In genomic region chr2:215484570-215484969, GRCh38 we compare ENCODE assay signal across 35 cellular contexts. TPM values are rescaled to one million over a fixed set of nuclear protein-coding genes. Genes with fewer than 3 reads are reported as not detected.
"Had no signal": no experiment of that assay in that cellular context is flagged by ENCODE, and none has a peak within 500 bp of the region (broad histone marks: within the 10 kb centered on the region; RNA-seq: fewer than 3 reads in every experiment).

No MANE protein-coding gene starts in this region.

- H3K9me3 ChIP-seq: adrenal gland had no signal

- H3K4me1 Mint-ChIP-seq: activated B cell treated with CpG ODN at 0.5 μM for 24 hours; activated CD4-positive, alpha-beta T cell treated with anti-CD3 and anti-CD28 coated beads, Interleukin-2, amount 10 ng/mL, durations not matched to agents 24 days and 14 days; activated naive CD8-positive, alpha-beta T cell treated with anti-CD3 and anti-CD28 coated beads for 36 hours; activated T-helper 17 cell treated with anti-CD3 and anti-CD28 coated beads, Interleukin-2, amount 50 U/mL, for 72 hours had no signal

- H3K9me3 Mint-ChIP-seq: activated B cell treated with CpG ODN at 0.5 μM for 24 hours; activated CD4-positive, alpha-beta memory T cell treated with anti-CD3 and anti-CD28 coated beads for 36 hours; activated CD4-positive, alpha-beta T cell treated with anti-CD3 and anti-CD28 coated beads, Interleukin-2, amount 10 ng/mL, durations not matched to agents 24 days and 14 days; activated naive CD4-positive, alpha-beta T cell treated with anti-CD3 and anti-CD28 coated beads for 36 hours; activated naive CD8-positive, alpha-beta T cell treated with anti-CD3 and anti-CD28 coated beads for 36 hours; activated T-cell treated with anti-CD3 and anti-CD28 coated beads, Interleukin-2, amount 50 U/mL, for 4 hours; activated T-cell treated with anti-CD3 and anti-CD28 coated beads, Interleukin-2, amount 50 U/mL, for 72 hours; activated T-helper 1 cell treated with anti-CD3 and anti-CD28 coated beads, Interleukin-12 subunit alpha, Interleukin-12 subunit beta, Interleukin-2, Interleukin-4 antibody, amounts not matched to agents 30 ng/mL and 10 ng/mL and 1 ng/mL, durations not matched to agents 14 hours and 24 hours and 36 hours; activated T-helper 17 cell treated with anti-CD3 and anti-CD28 coated beads, Interleukin-2, amount 50 U/mL, for 72 hours; T-helper 1 cell treated with Interleukin-12 subunit alpha and Interleukin-12 subunit beta and Interleukin-4 antibody, amounts not matched to agents 30 μg/mL and 1 μg/mL, for 36 hours; T-helper 2 cell treated with Interferon-gamma antibody and Interleukin-4, amounts not matched to agents 5 μg/mL and 100 μg/mL, for 36 hours had no signal

- H3K27me3 ChIP-seq: adrenal gland, cardiac muscle cell had no signal

- H3K27ac ChIP-seq: adrenal gland, cardiac muscle cell, VCaP had no signal

- H3K36me3 ChIP-seq: adrenal gland, cardiac muscle cell had no signal

- H3K36me3 Mint-ChIP-seq: activated CD4-positive, alpha-beta memory T cell treated with anti-CD3 and anti-CD28 coated beads for 36 hours; activated naive CD4-positive, alpha-beta T cell treated with anti-CD3 and anti-CD28 coated beads, Interleukin-2, amount 50 U/mL, for 72 hours; activated naive CD8-positive, alpha-beta T cell treated with anti-CD3 and anti-CD28 coated beads for 36 hours; brain had no signal

- H3K27ac Mint-ChIP-seq: activated B cell treated with CpG ODN at 0.5 μM for 24 hours; activated CD4-positive, alpha-beta memory T cell treated with anti-CD3 and anti-CD28 coated beads for 36 hours; activated CD4-positive, alpha-beta T cell treated with anti-CD3 and anti-CD28 coated beads, Interleukin-2, amount 10 ng/mL, durations not matched to agents 24 days and 14 days; activated CD8-positive, alpha-beta T cell treated with anti-CD3 and anti-CD28 coated beads for 36 hours; activated naive CD4-positive, alpha-beta T cell treated with anti-CD3 and anti-CD28 coated beads for 36 hours; activated naive CD4-positive, alpha-beta T cell treated with anti-CD3 and anti-CD28 coated beads, Interleukin-2, amount 50 U/mL, for 72 hours; activated naive CD8-positive, alpha-beta T cell treated with anti-CD3 and anti-CD28 coated beads for 36 hours; activated T-cell treated with anti-CD3 and anti-CD28 coated beads, Interleukin-2, amount 50 U/mL, for 72 hours; activated T-helper 1 cell treated with anti-CD3 and anti-CD28 coated beads, Interleukin-12 subunit alpha, Interleukin-12 subunit beta, Interleukin-2, Interleukin-4 antibody, amounts not matched to agents 30 ng/mL and 10 ng/mL and 1 ng/mL, durations not matched to agents 14 hours and 24 hours and 36 hours; activated T-helper 17 cell treated with anti-CD3 and anti-CD28 coated beads, Interleukin-2, amount 50 U/mL, for 72 hours; brain; T-helper 1 cell treated with Interleukin-12 subunit alpha and Interleukin-12 subunit beta and Interleukin-4 antibody, amounts not matched to agents 30 μg/mL and 1 μg/mL, for 36 hours; T-helper 2 cell treated with Interferon-gamma antibody and Interleukin-4, amounts not matched to agents 5 μg/mL and 100 μg/mL, for 36 hours had no signal

- H3K4me1 ChIP-seq: adrenal gland had no signal

- FAIRE-seq: bronchial epithelial cell, TTC549 had no signal

- ATAC-seq: activated CD8-positive, alpha-beta T cell treated with anti-CD3 and anti-CD28 coated beads for 36 hours; activated naive CD4-positive, alpha-beta T cell treated with anti-CD3 and anti-CD28 coated beads, Interleukin-2, amount 50 U/mL, for 72 hours; activated T-cell treated with anti-CD3 and anti-CD28 coated beads, Interleukin-2, amount 50 U/mL, for 4 hours; activated T-cell treated with anti-CD3 and anti-CD28 coated beads, Interleukin-2, amount 50 U/mL, for 72 hours; activated T-helper 17 cell treated with anti-CD3 and anti-CD28 coated beads, Interleukin-2, amount 50 U/mL, for 72 hours had no signal

- H3K4me3 ChIP-seq: adrenal gland, cardiac muscle cell had no signal

- H3K27me3 Mint-ChIP-seq: activated B cell treated with CpG ODN at 0.5 μM for 24 hours, brain had no signal

- H3K4me3 Mint-ChIP-seq: activated B cell treated with CpG ODN at 0.5 μM for 24 hours; activated CD4-positive, alpha-beta memory T cell treated with anti-CD3 and anti-CD28 coated beads for 36 hours; activated CD4-positive, alpha-beta T cell treated with anti-CD3 and anti-CD28 coated beads, Interleukin-2, amount 10 ng/mL, durations not matched to agents 24 days and 14 days; activated CD8-positive, alpha-beta T cell treated with anti-CD3 and anti-CD28 coated beads for 36 hours; activated naive CD4-positive, alpha-beta T cell treated with anti-CD3 and anti-CD28 coated beads for 36 hours; activated naive CD8-positive, alpha-beta T cell treated with anti-CD3 and anti-CD28 coated beads for 36 hours; activated T-cell treated with anti-CD3 and anti-CD28 coated beads, Interleukin-2, amount 50 U/mL, for 4 hours; activated T-cell treated with anti-CD3 and anti-CD28 coated beads, Interleukin-2, amount 50 U/mL, for 72 hours; activated T-helper 1 cell treated with anti-CD3 and anti-CD28 coated beads, Interleukin-12 subunit alpha, Interleukin-12 subunit beta, Interleukin-2, Interleukin-4 antibody, amounts not matched to agents 30 ng/mL and 10 ng/mL and 1 ng/mL, durations not matched to agents 14 hours and 24 hours and 36 hours; activated T-helper 17 cell treated with anti-CD3 and anti-CD28 coated beads, Interleukin-2, amount 50 U/mL, for 72 hours; brain; T-helper 1 cell treated with Interleukin-12 subunit alpha and Interleukin-12 subunit beta and Interleukin-4 antibody, amounts not matched to agents 30 μg/mL and 1 μg/mL, for 36 hours; T-helper 2 cell treated with Interferon-gamma antibody and Interleukin-4, amounts not matched to agents 5 μg/mL and 100 μg/mL, for 36 hours had no signal

- DNase-seq: activated B cell treated with CpG ODN at 0.5 μM for 24 hours; activated CD4-positive, alpha-beta memory T cell treated with anti-CD3 and anti-CD28 coated beads for 36 hours; activated CD4-positive, alpha-beta T cell treated with anti-CD3 and anti-CD28 coated beads for 4 hours; activated CD4-positive, alpha-beta T cell treated with anti-CD3 and anti-CD28 coated beads, Interleukin-2, amount 10 ng/mL, durations not matched to agents 24 days and 14 days; activated CD4-positive, alpha-beta T cell treated with anti-CD3 and anti-CD28 coated beads, Interleukin-2, amount 50 U/mL, for 1 hour; activated CD4-positive, alpha-beta T cell treated with anti-CD3 and anti-CD28 coated beads, Interleukin-2, amount 50 U/mL, for 4 hours; activated CD4-positive, CD25-positive, alpha-beta regulatory T cell treated with anti-CD3 and anti-CD28 coated beads, Interleukin-2, amount 50 U/mL, for 72 hours; activated CD8-positive, alpha-beta memory T cell treated with anti-CD3 and anti-CD28 coated beads, Interleukin-2, amount 50 U/mL, for 4 hours; activated CD8-positive, alpha-beta T cell treated with anti-CD3 and anti-CD28 coated beads for 36 hours; activated effector memory CD4-positive, alpha-beta T cell treated with anti-CD3 and anti-CD28 coated beads, Interleukin-2, amount 50 U/mL, for 16 hours; activated gamma-delta T cell treated with Interleukin-2 at 50 U/mL for 16 hours; activated naive CD4-positive, alpha-beta T cell; activated naive CD4-positive, alpha-beta T cell treated with anti-CD3 and anti-CD28 coated beads for 36 hours; activated naive CD4-positive, alpha-beta T cell treated with anti-CD3 and anti-CD28 coated beads, Interleukin-2, amount 50 U/mL, for 16 hours; activated naive CD8-positive, alpha-beta T cell treated with anti-CD3 and anti-CD28 coated beads for 36 hours; activated T-cell treated with anti-CD3 and anti-CD28 coated beads for 4 hours; activated T-cell treated with anti-CD3 and anti-CD28 coated beads, Interleukin-2, amount 50 U/mL, for 1 hour; activated T-cell treated with anti-CD3 and anti-CD28 coated beads, Interleukin-2, amount 50 U/mL, for 4 hours; activated T-cell treated with anti-CD3 and anti-CD28 coated beads, Interleukin-2, amount 50 U/mL, for 72 hours; adrenal gland; amniotic stem cell; aorta; central memory CD4-positive, alpha-beta T cell; T-helper 2 cell; T-helper 9 cell had no signal

RNA-seq across cellular contexts. Expression of gene FN1, which starts 48.7 kb away (rescaled TPM):
- total RNA-seq: activated B cell treated with CpG ODN at 0.5 μM for 24 hours had no signal
